In the genomic region with DNA sequence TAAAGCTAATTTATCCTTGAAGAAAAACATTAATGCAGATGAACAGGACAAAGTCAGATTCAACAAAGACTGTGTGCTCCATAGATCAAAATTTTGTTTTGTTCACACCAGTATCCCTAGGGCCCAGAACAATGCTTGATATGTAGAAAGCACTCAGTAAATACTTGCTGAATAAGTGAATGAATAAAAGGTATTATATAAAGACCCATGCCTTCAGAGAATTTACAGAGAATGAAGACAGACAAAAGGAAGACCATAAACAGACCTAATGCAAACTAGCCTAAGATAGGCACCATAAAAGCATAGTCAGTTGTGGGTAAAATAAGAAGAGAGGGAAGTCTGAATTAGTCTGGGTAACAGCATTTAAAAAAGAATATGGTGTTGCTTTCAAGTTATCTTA, we compare ENCODE assay signal across 33 cellular contexts. TPM values are rescaled to one million over a fixed set of nuclear protein-coding genes. Genes with fewer than 3 reads are reported as not detected.
DNase-seq lines count a peak whose midpoint lies in the region; FAIRE-seq and TF ChIP-seq lines count a peak whose summit lies in the region.
"Had no signal": no experiment of that assay in that cellular context is flagged by ENCODE, and none has a peak within 500 bp of the region (broad histone marks: within the 10 kb centered on the region; RNA-seq: fewer than 3 reads in every experiment).

No MANE protein-coding gene starts in this region.

- H3K9ac ChIP-seq in endothelial cell of umbilical vein (replicated peaks; ENCODE audit: extremely low read depth, insufficient read depth, low read length), result no peak overlapping the region
- H3K9ac ChIP-seq: BLaER1; BLaER1 treated with 17β-estradiol and CSF1 and Interleukin-3, amounts not matched to agents 10 nM and 100 nM had no signal

- no peaks in the 10 kb centered on the region for H3K79me2 ChIP-seq in endothelial cell of umbilical vein (ENCODE audit: control insufficient read depth, insufficient read depth, low read length)

- H3K9me1 ChIP-seq in endothelial cell of umbilical vein (replicated peaks; ENCODE audit: control insufficient read depth, extremely low read depth, insufficient read depth, low read length), result no peaks in the 10 kb centered on the region

- no peaks in the 10 kb centered on the region for H4K20me1 ChIP-seq in endothelial cell of umbilical vein (replicated peaks; ENCODE audit: control insufficient read depth, extremely low read depth, insufficient read depth, low read length)
- H4K20me1 ChIP-seq: BLaER1; BLaER1 treated with 17β-estradiol and CSF1 and Interleukin-3, amounts not matched to agents 10 nM and 100 nM had no signal

- dilution Hi-C loops in endothelial cell of umbilical vein (cut with MboI; ENCODE audit: extremely low pct_ligation_motif_present, low sequenced_read_pairs), result no loop called here

- H3K4me1 ChIP-seq in HAP-1, result peaks cover 25% of the 10 kb centered on the region
- H3K4me1 ChIP-seq in endothelial cell of umbilical vein (ENCODE audit: control insufficient read depth, extremely low read depth, insufficient read depth, low read length), result peaks cover 10% of the 10 kb centered on the region
- H3K4me1 ChIP-seq in tibial artery, result peaks cover 0 to 35% (median 14%) of the 10 kb centered on the region in 4 donors
- H3K4me1 ChIP-seq: A549; BE2C; BLaER1; BLaER1 treated with 17β-estradiol and CSF1 and Interleukin-3, amounts not matched to agents 10 nM and 100 nM; Caco-2 had no signal

- no peak for TF ChIP-seq POLR2A in endothelial cell of umbilical vein (IDR thresholded peaks at IDR 0.05; ENCODE audit: low read depth, low read length)

- H3K27me3 ChIP-seq in HAP-1 (ENCODE audit: low read depth) (no peaks in the 10 kb centered on the region), endothelial cell of umbilical vein (ENCODE audit: control insufficient read depth in 2 of 2, insufficient read depth in 2 of 2, low read length in 2 of 2) (no peaks in the 10 kb centered on the region), tibial artery (no peaks in the 10 kb centered on the region)
- H3K27me3 ChIP-seq: BE2C; BLaER1; BLaER1 treated with 17β-estradiol and CSF1 and Interleukin-3, amounts not matched to agents 10 nM and 100 nM had no signal

- POLR2A ChIA-PET in endothelial cell of umbilical vein (lab: Charles Lee), result no interaction called here

- peak; percentile 43 for FAIRE-seq in endothelial cell of umbilical vein (lab: Jason Lieb, UNC)
- FAIRE-seq: A204.1, A549, D721Med had no signal

- in situ Hi-C loops in HAP-1 (cut with MboI; ENCODE audit: low sequenced_read_pairs), result no loop called here

- no peak overlapping the region for H3K4me3 ChIP-seq in HAP-1
- no peak overlapping the region for H3K4me3 ChIP-seq in endothelial cell of umbilical vein (replicated peaks in 1 of 3; ENCODE audit: insufficient read depth in 1 of 3, low read depth in 1 of 3, low read length in 3 of 3)
- no peak overlapping the region for H3K4me3 ChIP-seq in tibial artery
- H3K4me3 ChIP-seq: A549; BLaER1; BLaER1 treated with 17β-estradiol and CSF1 and Interleukin-3, amounts not matched to agents 10 nM and 100 nM had no signal

- no peak overlapping the region for H2AFZ ChIP-seq in endothelial cell of umbilical vein (ENCODE audit: low read depth, low read length)

- no peaks in the 10 kb centered on the region for H3K36me3 ChIP-seq in HAP-1 (replicated peaks)
- H3K36me3 ChIP-seq in endothelial cell of umbilical vein (ENCODE audit: control insufficient read depth in 2 of 2, extremely low read depth in 1 of 2, insufficient read depth in 2 of 2, low read length in 2 of 2), result no peaks in the 10 kb centered on the region
- no peaks in the 10 kb centered on the region for H3K36me3 ChIP-seq in tibial artery
- H3K36me3 ChIP-seq: BE2C; BLaER1; BLaER1 treated with 17β-estradiol and CSF1 and Interleukin-3, amounts not matched to agents 10 nM and 100 nM had no signal

- H3K27ac ChIP-seq in endothelial cell of umbilical vein (ENCODE audit: insufficient read depth, low read depth, low read length) (no peak overlapping the region), tibial artery (peak overlapping the region; percentile 72 to 74)
- H3K27ac ChIP-seq: 22Rv1; A549; BLaER1; BLaER1 treated with 17β-estradiol and CSF1 and Interleukin-3, amounts not matched to agents 10 nM and 100 nM; C4-2B had no signal

- TF ChIP-seq CTCF in endothelial cell of umbilical vein (IDR thresholded peaks at IDR 0.05; ENCODE audit: extremely low read depth in 1 of 2, insufficient read depth in 1 of 2, low read depth in 1 of 2, low read length in 2 of 2) (no peak), tibial artery (IDR thresholded peaks at IDR 0.05) (no peak)

- intact Hi-C loops in endothelial cell of umbilical vein (cut with micrococcal nuclease) (no loop called here), tibial artery (cut with DNase I; ENCODE audit: low total_unique reads) (no loop called here)

- H3K9me3 ChIP-seq in HAP-1 (no peaks in the 10 kb centered on the region), endothelial cell of umbilical vein (replicated peaks; ENCODE audit: control insufficient read depth, insufficient read depth, low read length) (no peaks in the 10 kb centered on the region), tibial artery (no peaks in the 10 kb centered on the region)
- H3K9me3 ChIP-seq: A549, BE2C, BLaER1, Caco-2 had no signal

- BruUV-seq in endothelial cell of umbilical vein (replicated peaks; lab: Mats Ljungman, UMichigan), result no TSS peak

- CTCF ChIA-PET in endothelial cell of umbilical vein (lab: Charles Lee), result no interaction called here

- no peak overlapping the region for H3K4me2 ChIP-seq in endothelial cell of umbilical vein (ENCODE audit: insufficient read depth, low read length)
- H3K4me2 ChIP-seq: A549; BLaER1; BLaER1 treated with 17β-estradiol and CSF1 and Interleukin-3, amounts not matched to agents 10 nM and 100 nM had no signal

- DNase-seq in HAP-1 (ENCODE audit: low spot score in 2 of 2), result peak; percentile 58 to 97
- no peak for DNase-seq in endothelial cell of umbilical vein (ENCODE audit: low read depth, low spot score)
- no peak for DNase-seq in tibial artery
- DNase-seq in NCI-H2227 (lab: John Stamatoyannopoulos, UW; ENCODE audit: unreplicated experiment), result no peak
- DNase-seq in AML-193 (lab: John Stamatoyannopoulos, UW), result no peak
- DNase-seq in NCI-H2171 treated with DMSO at 0.1 percent for 48 hours (lab: John Stamatoyannopoulos, UW), result no peak
- DNase-seq: 8988T; ACHN; BE2C; C1 segment of cervical spinal cord; Caco-2; Calu3; CD4-positive, alpha-beta memory T cell; CD4-positive, alpha-beta T cell; CD4-positive, CD25-positive, alpha-beta regulatory T cell; CD8-positive, alpha-beta memory T cell; CD8-positive, alpha-beta T cell; COR-L47; DMS 273 treated with DMSO at 0.1 percent for 48 hours; DMS153; DMS53; DMS79; DMS79 treated with DMSO at 0.1 percent for 48 hours; DND-41; EL had no signal

TF ChIP-seq in endothelial cell of umbilical vein, 7 proteins besides CTCF, POLR2A, EP300 and RAD21:
- TF ChIP-seq POLR2AphosphoS5 (IDR thresholded peaks at IDR 0.05; ENCODE audit: insufficient read depth, low read depth, low read length) (no peak), JUN (IDR thresholded peaks at IDR 0.05; ENCODE audit: borderline replicate concordance, insufficient read depth, insufficient read length, low read depth) (no peak), FOS (IDR thresholded peaks at IDR 0.05; ENCODE audit: borderline replicate concordance, insufficient read depth, low read length) (no peak), EZH2 (IDR thresholded peaks at IDR 0.05; ENCODE audit: borderline replicate concordance, low read depth, low read length, severe bottlenecking) (no peak), MYC (IDR thresholded peaks at IDR 0.05; ENCODE audit: low read depth, low read length) (no peak), GATA2 (IDR thresholded peaks at IDR 0.05; ENCODE audit: insufficient read depth, insufficient read length, low read depth, low read length) (no peak)
- TF ChIP-seq, protein P1, sequence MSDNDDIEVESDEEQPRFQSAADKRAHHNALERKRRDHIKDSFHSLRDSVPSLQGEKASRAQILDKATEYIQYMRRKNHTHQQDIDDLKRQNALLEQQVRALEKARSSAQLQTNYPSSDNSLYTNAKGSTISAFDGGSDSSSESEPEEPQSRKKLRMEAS (IDR thresholded peaks at IDR 0.05; ENCODE audit: insufficient read depth, insufficient read length), result no peak

RNA-seq across cellular contexts. Expression of gene TMCC3, which starts 47.3 kb away (rescaled TPM):
- 30.4 and 45.7 TPM in 2 replicates for total RNA-seq in endothelial cell of umbilical vein
- polyA plus RNA-seq in endothelial cell of umbilical vein, result 9.1 and 13.5 TPM in 2 replicates
- polyA plus RNA-seq in endothelial cell of umbilical vein (2011; cell fraction: cytosol; rRNA removed), result 13.1 and 13.2 TPM in 2 replicates
- 14.3 and 15.6 TPM in 2 replicates for polyA plus RNA-seq in endothelial cell of umbilical vein (2011; cell fraction: nucleus; rRNA removed)
- 14.4 and 16.0 TPM in 2 replicates for polyA plus RNA-seq in endothelial cell of umbilical vein (2012)
- polyA minus RNA-seq in endothelial cell of umbilical vein, result 24.6 and 29.7 TPM in 2 replicates
- not detected for polyA minus RNA-seq in endothelial cell of umbilical vein (2011; cell fraction: cytosol; rRNA and poly(A)+ RNA removed)
- 20.1 and 21.7 TPM in 2 replicates for polyA minus RNA-seq in endothelial cell of umbilical vein (2011; cell fraction: nucleus; rRNA and poly(A)+ RNA removed)
- polyA plus RNA-seq: BJ had no signal

Comparison
In these comparisons a context has a peak if more than half of its experiments do, and no peak if none do; other contexts are left out.
1. DNase-seq: peak in HAP-1 (2 of 2); none in endothelial cell of umbilical vein (single experiment), tibial artery (0 of 2), NCI-H2227 (single experiment), AML-193 (0 of 2) and NCI-H2171 treated with DMSO at 0.1 percent for 48 hours (single experiment).